In the genomic region with DNA sequence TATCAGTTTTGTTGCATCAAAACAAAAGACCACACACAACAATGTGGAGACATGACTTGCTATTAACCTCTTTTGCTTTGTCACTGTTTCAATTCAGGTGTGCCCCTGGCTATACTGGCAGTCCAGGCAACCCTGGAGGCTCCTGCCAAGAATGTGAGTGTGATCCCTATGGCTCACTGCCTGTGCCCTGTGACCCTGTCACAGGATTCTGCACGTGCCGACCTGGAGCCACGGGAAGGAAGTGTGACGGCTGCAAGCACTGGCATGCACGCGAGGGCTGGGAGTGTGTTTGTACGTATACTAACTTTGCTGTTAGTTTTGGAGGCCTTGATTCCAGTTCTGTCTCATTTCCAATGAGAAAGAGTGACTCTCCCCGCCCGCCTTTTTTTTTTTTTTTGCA, we compare ENCODE assay signal across 15 cellular contexts.
DNase-seq lines count a peak whose midpoint lies in the region; ATAC-seq and TF ChIP-seq lines count a peak whose summit lies in the region.
"Had no signal": no experiment of that assay in that cellular context is flagged by ENCODE, and none has a peak within 500 bp of the region (broad histone marks: within the 10 kb centered on the region; RNA-seq: fewer than 3 reads in every experiment).

No MANE protein-coding gene starts in this region.

- H3K9me3 ChIP-seq in RWPE2 (ENCODE audit: severe bottlenecking) (no peaks in the 10 kb centered on the region), upper lobe of right lung (no peaks in the 10 kb centered on the region), MG63 (no peaks in the 10 kb centered on the region)

- H3K36me3 ChIP-seq in RWPE2 (ENCODE audit: low read depth) (no peaks in the 10 kb centered on the region), upper lobe of right lung (no peaks in the 10 kb centered on the region), MG63 (no peaks in the 10 kb centered on the region; the same call in 1 of the 2 replicates)
- H3K36me3 ChIP-seq: WERI-Rb-1 had no signal

- TF ChIP-seq CTCF in RWPE2 (IDR thresholded peaks at IDR 0.05; ENCODE audit: poor library complexity, severe bottlenecking) (no peak), foreskin keratinocyte (conservative IDR thresholded peaks at IDR 0.05) (no peak), upper lobe of right lung (IDR thresholded peaks at IDR 0.05) (no peak)

- H3K27ac ChIP-seq in RWPE2 (ENCODE audit: poor library complexity, severe bottlenecking) (no peak overlapping the region), foreskin keratinocyte (no peak overlapping the region), upper lobe of right lung (no peak overlapping the region)
- H3K27ac ChIP-seq: WERI-Rb-1 had no signal

- H3K4me1 ChIP-seq in RWPE2 (ENCODE audit: insufficient read depth, poor library complexity, severe bottlenecking) (peaks cover 4% of the 10 kb centered on the region), foreskin keratinocyte (peaks cover 19% of the 10 kb centered on the region), upper lobe of right lung (no peaks in the 10 kb centered on the region)

- H3K27me3 ChIP-seq in RWPE2 (ENCODE audit: insufficient read depth, poor library complexity, severe bottlenecking): no peaks in the 10 kb centered on the region
- no peaks in the 10 kb centered on the region for H3K27me3 ChIP-seq in foreskin keratinocyte
- no peaks in the 10 kb centered on the region for H3K27me3 ChIP-seq in upper lobe of right lung
- H3K27me3 ChIP-seq in MG63: no peaks in the 10 kb centered on the region

- DNase-seq in RWPE2 (ENCODE audit: low spot score): no peak
- DNase-seq in foreskin keratinocyte: peak; percentile 51 to 65
- peak; percentile 84 to 99 for DNase-seq in lung microvascular endothelial cell (ENCODE audit: low read depth in 2 of 2)
- no peak for DNase-seq in upper lobe of right lung
- DNase-seq in MG63: no peak
- no peak for DNase-seq in DMS 273 treated with DMSO at 0.1 percent for 48 hours (lab: John Stamatoyannopoulos, UW)
- DNase-seq: activated CD8-positive, alpha-beta T cell treated with anti-CD3 and anti-CD28 coated beads for 36 hours; activated naive CD8-positive, alpha-beta T cell treated with anti-CD3 and anti-CD28 coated beads for 36 hours; activated T-cell treated with anti-CD3 and anti-CD28 coated beads, Interleukin-2, amount 50 U/mL, for 48 hours; GF-D8; NCI-H748 treated with DMSO at 0.1 percent for 48 hours; nucleus accumbens; stimulated activated CD4-positive, alpha-beta T cell treated with anti-CD3 and anti-CD28 coated beads, Interleukin-4, amount 100 ng/mL, for 24 hours; WERI-Rb-1 had no signal

- intact Hi-C loops in upper lobe of right lung (cut with DNase I): no loop called here

- H3K4me3 ChIP-seq in RWPE2 (ENCODE audit: severe bottlenecking): no peak overlapping the region
- H3K4me3 ChIP-seq in upper lobe of right lung: no peak overlapping the region
- H3K4me3 ChIP-seq in MG63: no peak overlapping the region

- peak; percentile 51; the same call in 2 of the 3 replicates for ATAC-seq in RWPE2 (ENCODE audit: low read depth)
- ATAC-seq in foreskin keratinocyte: peak; percentile 95
- peak; percentile 45 for ATAC-seq in upper lobe of right lung
- no peak for ATAC-seq in HG03565 (IDR thresholded peaks at IDR 0.05; ENCODE audit: unreplicated experiment)
- ATAC-seq: activated CD8-positive, alpha-beta T cell treated with anti-CD3 and anti-CD28 coated beads for 36 hours had no signal

Comparison
In these comparisons a context has a peak if more than half of its experiments do, and no peak if none do; other contexts are left out.
1. DNase-seq: peak in foreskin keratinocyte (2 of 2) and lung microvascular endothelial cell (2 of 2); none in RWPE2 (single experiment), upper lobe of right lung (single experiment), MG63 (single experiment) and DMS 273 treated with DMSO at 0.1 percent for 48 hours (single experiment).